Comparison of ENCODE assay signal across 20 cellular contexts in the genomic region with DNA sequence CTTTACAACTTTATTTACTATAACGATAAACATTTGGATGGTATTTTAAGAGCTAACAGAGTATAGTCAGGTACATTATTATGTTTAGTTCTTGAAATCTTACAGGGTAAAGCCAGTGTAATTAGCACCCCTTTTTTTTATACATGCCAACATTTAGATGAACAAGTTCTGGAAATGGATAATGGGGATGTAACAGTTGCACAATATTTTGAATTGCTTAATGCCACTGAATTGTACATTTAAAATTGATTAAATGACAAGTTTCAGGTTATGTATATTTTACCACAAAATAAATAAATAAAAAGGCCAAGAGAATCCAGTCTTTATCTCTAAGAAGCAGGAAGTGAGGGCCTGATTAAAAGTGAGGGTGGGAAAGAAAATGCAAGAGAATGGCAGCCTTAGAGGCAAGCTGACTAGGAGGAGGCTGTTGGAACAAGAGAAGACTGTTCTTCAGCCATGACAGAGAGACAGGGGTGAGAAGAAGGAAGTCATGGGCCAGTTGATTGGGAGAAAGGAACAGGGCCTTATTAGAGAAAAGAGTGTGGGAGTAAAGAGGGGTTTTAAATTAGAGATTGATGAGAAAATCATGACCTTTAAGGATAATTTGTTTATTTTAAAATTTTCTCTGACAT. TPM values are rescaled to one million over a fixed set of nuclear protein-coding genes. Genes with fewer than 3 reads are reported as not detected.
A peak's percentile ranks its signal among the peaks of the same experiment; 100 is the strongest.
DNase-seq lines count a peak whose midpoint lies in the region; ATAC-seq, FAIRE-seq and TF ChIP-seq lines count a peak whose summit lies in the region.
"Had no signal": no experiment of that assay in that cellular context is flagged by ENCODE, and none has a peak within 500 bp of the region (broad histone marks: within the 10 kb centered on the region; RNA-seq: fewer than 3 reads in every experiment).

No MANE protein-coding gene starts in this region.

- TF ChIP-seq RAD21 in HCT116 (IDR thresholded peaks at IDR 0.05; ENCODE audit: low read depth): no peak
- TF ChIP-seq RAD21 in K562 (CRISPR knock-in tag; conservative IDR thresholded peaks at IDR 0.05 in 1 of 2, IDR thresholded peaks at IDR 0.05 in 1 of 2): no peak

- whole genome bisulfite sequencing in K562 (ENCODE audit: insufficient coverage, low coverage, missing lambda C conversion rate): 16% methylated on average over 1 of the region's 1 CpG

- H4K20me1 ChIP-seq in HCT116 (ENCODE audit: insufficient read depth) (no peaks in the 10 kb centered on the region), OCI-LY3 (ENCODE audit: insufficient read depth, low read length) (no peaks in the 10 kb centered on the region), K562 (replicated peaks; ENCODE audit: control insufficient read depth, insufficient read depth, low read length) (no peaks in the 10 kb centered on the region)

- H3K36me3 Mint-ChIP-seq in naive thymus-derived CD4-positive, alpha-beta T cell: no peaks in the 10 kb centered on the region

- no peak overlapping the region for H3K4me3 Mint-ChIP-seq in naive thymus-derived CD4-positive, alpha-beta T cell
- H3K4me3 Mint-ChIP-seq: HFFc6 had no signal

- H2AFZ ChIP-seq in HCT116 (ENCODE audit: low read depth, low read length, poor library complexity, severe bottlenecking) (peak overlapping the region; percentile 4), OCI-LY3 (ENCODE audit: low read depth, low read length) (peak overlapping the region; percentile 35; the same call in 1 of the 2 replicates), K562 (ENCODE audit: low read depth, low read length) (no peak overlapping the region)

- peaks cover 0 to 20% (median 8%) of the 10 kb centered on the region in 11 donors for H3K9me3 Mint-ChIP-seq in naive thymus-derived CD4-positive, alpha-beta T cell
- H3K9me3 Mint-ChIP-seq: HFFc6 had no signal

- no peak overlapping the region for H3K9ac ChIP-seq in HCT116 (ENCODE audit: low read length)
- no peak overlapping the region for H3K9ac ChIP-seq in OCI-LY3 (ENCODE audit: low read length)
- no peak overlapping the region for H3K9ac ChIP-seq in K562 (ENCODE audit: insufficient read depth in 1 of 2, low read depth in 2 of 2, low read length in 2 of 2)

- DNase-seq in COLO829 (ENCODE audit: low spot score) (peak; percentile 81), HCT116 (ENCODE audit: low read depth, low spot score) (no peak), K562 (ENCODE audit: extremely low read depth in 1 of 4, low spot score in 3 of 4) (no peak), AG08395 (ENCODE audit: low spot score) (no peak), NCI-H2081 (lab: John Stamatoyannopoulos, UW) (no peak), posterior vena cava (ENCODE audit: low spot score) (no peak)
- DNase-seq in naive thymus-derived CD4-positive, alpha-beta T cell: no peak
- DNase-seq: DMS153, DMS79 treated with DMSO at 0.1 percent for 48 hours, EL, HFFc6, KBM-7 had no signal

- in situ Hi-C loops in K562 (cut with MboI): no loop called here

- no peaks in the 10 kb centered on the region for H3K36me3 ChIP-seq in HCT116 (ENCODE audit: control insufficient read depth in 1 of 2, insufficient read depth in 2 of 2, low read length in 2 of 2)
- H3K36me3 ChIP-seq in OCI-LY3 (replicated peaks; ENCODE audit: low read depth, low read length): no peaks in the 10 kb centered on the region
- H3K36me3 ChIP-seq in K562 (ENCODE audit: control insufficient read depth, insufficient read depth, low read length): no peaks in the 10 kb centered on the region
- H3K36me3 ChIP-seq in naive thymus-derived CD4-positive, alpha-beta T cell (ENCODE audit: control insufficient read depth in 2 of 3, insufficient read depth in 3 of 3, low read length in 3 of 3): no peaks in the 10 kb centered on the region
- H3K36me3 ChIP-seq: HAP-1 had no signal

- no peaks in the 10 kb centered on the region for H3K4me1 Mint-ChIP-seq in naive thymus-derived CD4-positive, alpha-beta T cell

- H3K27ac ChIP-seq in HCT116 (ENCODE audit: low read depth, low read length) (no peak overlapping the region), OCI-LY3 (ENCODE audit: low read length) (no peak overlapping the region), K562 (ENCODE audit: extremely low read depth, low read depth, low read length) (no peak overlapping the region)
- H3K27ac ChIP-seq in naive thymus-derived CD4-positive, alpha-beta T cell (ENCODE audit: low read depth, low read length): no peak overlapping the region
- H3K27ac ChIP-seq: HL-60 had no signal

- TF ChIP-seq CTCF in HCT116 (IDR thresholded peaks at IDR 0.05 in 2 of 3, conservative IDR thresholded peaks at IDR 0.05 in 1 of 3; ENCODE audit: borderline replicate concordance in 1 of 3, insufficient read depth in 1 of 3, low read depth in 2 of 3, low read length in 2 of 3): no peak
- no peak for TF ChIP-seq CTCF in OCI-LY3 (IDR thresholded peaks at IDR 0.05; ENCODE audit: low read depth, low read length)
- no peak for TF ChIP-seq CTCF in K562 (IDR thresholded peaks at IDR 0.05 in 2 of 3, conservative IDR thresholded peaks at IDR 0.05 in 1 of 3; ENCODE audit: insufficient read depth in 2 of 3, low read depth in 1 of 3, low read length in 3 of 3)

- ATAC-seq in HCT116 (no peak), K562 (no peak)
- ATAC-seq in naive thymus-derived CD4-positive, alpha-beta T cell: no peak

- POLR2A ChIA-PET in HCT116 (lab: Charles Lee): no interaction called here
- POLR2A ChIA-PET in K562 (lab: Yijun Ruan, JAX): interaction anchor here (0.7 kb wide), 1 partner anchor 886 kb away, joined by 3 read pairs; no protein-coding TSS in a partner anchor
- POLR2A ChIA-PET in naive thymus-derived CD4-positive, alpha-beta T cell (lab: Charles Lee): no interaction called here

- H3K9me3 ChIP-seq in HCT116 (ENCODE audit: control insufficient read depth in 1 of 2, insufficient read depth in 1 of 2, low read depth in 1 of 2, low read length in 2 of 2): no peaks in the 10 kb centered on the region
- no peaks in the 10 kb centered on the region for H3K9me3 ChIP-seq in OCI-LY3 (ENCODE audit: insufficient read depth, low read length)
- no peaks in the 10 kb centered on the region for H3K9me3 ChIP-seq in K562 (replicated peaks; ENCODE audit: control insufficient read depth, insufficient read depth, low read depth, low read length)
- no peaks in the 10 kb centered on the region for H3K9me3 ChIP-seq in naive thymus-derived CD4-positive, alpha-beta T cell (ENCODE audit: control insufficient read depth in 2 of 3, low read length in 3 of 3)
- H3K9me3 ChIP-seq: HAP-1 had no signal

- H3K9me1 ChIP-seq in K562 (ENCODE audit: control insufficient read depth, insufficient read depth, low read length): no peaks in the 10 kb centered on the region

- no peak for FAIRE-seq in K562 (lab: Jason Lieb, UNC)
- FAIRE-seq: A204.1, G401.6, GM12891, GM19239, H1 had no signal

- H3K27me3 ChIP-seq in HCT116 (ENCODE audit: insufficient read depth, low read length) (no peaks in the 10 kb centered on the region), OCI-LY3 (ENCODE audit: low read depth, low read length) (no peaks in the 10 kb centered on the region), K562 (ENCODE audit: control insufficient read depth in 2 of 2, insufficient read depth in 2 of 2, low read length in 2 of 2) (peaks cover 0 to 6% of the 10 kb centered on the region in 2 experiments; a peak in 1 of 5 replicates)
- no peaks in the 10 kb centered on the region for H3K27me3 ChIP-seq in naive thymus-derived CD4-positive, alpha-beta T cell (ENCODE audit: control insufficient read depth in 2 of 2, insufficient read depth in 2 of 2, low read length in 2 of 2)

- TF ChIP-seq EP300 in K562 (IDR thresholded peaks at IDR 0.05; ENCODE audit: low read length): no peak

- CTCF ChIA-PET in HCT116 (lab: Charles Lee) (no interaction called here), K562 (lab: Yijun Ruan, JAX; ENCODE audit: low intra/inter-chr PET ratio) (no interaction called here)
- CTCF ChIA-PET in naive thymus-derived CD4-positive, alpha-beta T cell (lab: Charles Lee): no interaction called here

- no peak overlapping the region for H3K4me3 ChIP-seq in HCT116 (replicated peaks in 1 of 2; ENCODE audit: low read depth in 1 of 2, low read length in 2 of 2)
- H3K4me3 ChIP-seq in OCI-LY3 (ENCODE audit: low read length): no peak overlapping the region
- no peak overlapping the region for H3K4me3 ChIP-seq in K562
- H3K4me3 ChIP-seq in naive thymus-derived CD4-positive, alpha-beta T cell (ENCODE audit: low read length): no peak overlapping the region
- H3K4me3 ChIP-seq: HAP-1 had no signal

- peaks cover 0 to 2% (median 0%) of the 10 kb centered on the region in 5 donors for H3K27me3 Mint-ChIP-seq in naive thymus-derived CD4-positive, alpha-beta T cell

- no TSS peak for BruUV-seq in HCT116 (replicated peaks; lab: Mats Ljungman, UMichigan)
- BruUV-seq in K562 (replicated peaks; lab: Mats Ljungman, UMichigan): no TSS peak

- no peaks in the 10 kb centered on the region for H3K79me2 ChIP-seq in HCT116 (ENCODE audit: insufficient read depth, low read length)
- no peaks in the 10 kb centered on the region for H3K79me2 ChIP-seq in OCI-LY3 (ENCODE audit: low read length)
- H3K79me2 ChIP-seq in K562 (ENCODE audit: control insufficient read depth, insufficient read depth, low read length): no peaks in the 10 kb centered on the region

- H3K4me2 ChIP-seq in HCT116 (ENCODE audit: low read length): no peak overlapping the region
- H3K4me2 ChIP-seq in OCI-LY3 (ENCODE audit: low read length): no peak overlapping the region
- no peak overlapping the region for H3K4me2 ChIP-seq in K562 (ENCODE audit: insufficient read depth, low read length)

- H3K4me1 ChIP-seq in HCT116 (ENCODE audit: control insufficient read depth in 1 of 2, insufficient read depth in 2 of 2, low read length in 2 of 2) (peaks cover 0 to 4% of the 10 kb centered on the region in 2 experiments; a peak in 1 of 4 replicates), OCI-LY3 (ENCODE audit: low read length) (no peaks in the 10 kb centered on the region), K562 (replicated peaks in 1 of 2; ENCODE audit: control insufficient read depth in 2 of 2, insufficient read depth in 2 of 2, low read length in 2 of 2) (no peaks in the 10 kb centered on the region)
- H3K4me1 ChIP-seq in naive thymus-derived CD4-positive, alpha-beta T cell (ENCODE audit: control insufficient read depth in 2 of 2, insufficient read depth in 2 of 2, low read length in 2 of 2): no peaks in the 10 kb centered on the region
- H3K4me1 ChIP-seq: HAP-1 had no signal

- RAD21 ChIA-PET in HCT116 (lab: Charles Lee; ENCODE audit: low non-redundant PET in 1 of 2, low total read pairs in 2 of 2, uncharacterized antibody in 2 of 2, unreplicated experiment in 2 of 2): no interaction called here

- no peaks in the 10 kb centered on the region for H3K9me2 ChIP-seq in HCT116 (ENCODE audit: insufficient read depth)

- TF ChIP-seq POLR2A in HCT116 (IDR thresholded peaks at IDR 0.05; ENCODE audit: borderline replicate concordance, extremely low read depth, insufficient read depth, insufficient read length) (no peak), K562 (conservative IDR thresholded peaks at IDR 0.05) (no peak)

- intact Hi-C loops in HCT116 (cut with micrococcal nuclease): no loop called here
- intact Hi-C loops in K562 (cut with micrococcal nuclease): no loop called here
- intact Hi-C loops in naive thymus-derived CD4-positive, alpha-beta T cell (cut with micrococcal nuclease): no loop called here
- intact Hi-C loops in posterior vena cava (cut with DNase I): no loop called here

- H3K27ac Mint-ChIP-seq in naive thymus-derived CD4-positive, alpha-beta T cell: no peak overlapping the region
- H3K27ac Mint-ChIP-seq: HFFc6 had no signal

RNA-seq across cellular contexts. Expression of a gene that starts 49.9 kb away (rescaled TPM):
- 1.6 TPM for total RNA-seq in HCT116 (2021; ENCODE audit: unreplicated experiment)
- polyA plus RNA-seq in HCT116 (2012): 0.54 and 0.74 TPM in 2 replicates
- not detected in 2 replicates for total RNA-seq in K562 (2011; cell fraction: chromatin; rRNA removed; ENCODE audit: low replicate concordance)
- total RNA-seq in K562 (2011; cell fraction: nucleolus; rRNA removed): not detected in 2 replicates
- not detected in 2 replicates for total RNA-seq in K562 (2011; cell fraction: nucleoplasm; rRNA removed)
- not detected in 2 replicates for total RNA-seq in K562 (2014; rRNA removed)
- total RNA-seq in K562 (2014; rRNA removed; fragmentation: Illumina TruSeq; extraction: Trizol): not detected in 2 replicates
- total RNA-seq in K562 (2015; rRNA removed; fragmentation: Illumina TruSeq; extraction: Trizol): not detected in 2 replicates
- not detected in 2 replicates for total RNA-seq in K562 (2021)
- polyA plus RNA-seq in K562 (2011; rRNA removed): not detected in 2 replicates
- polyA plus RNA-seq in K562 (2011; cell fraction: cytosol; rRNA removed): not detected in 2 replicates
- not detected in 2 replicates for polyA plus RNA-seq in K562 (2011; cell fraction: nucleus; rRNA removed)
- not detected in 2 replicates for polyA plus RNA-seq in K562 (2012)
- not detected in 2 replicates for polyA plus RNA-seq in K562 (2014; fragmentation: Illumina TruSeq; extraction: Trizol)
- polyA plus RNA-seq in K562 (2014; fragmentation: Nextera tagmentation; extraction: Ambion mirVana): not detected
- not detected in 2 replicates for polyA plus RNA-seq in K562 (2014; rRNA removed)
- polyA minus RNA-seq in K562 (2011; rRNA and poly(A)+ RNA removed): not detected in 2 replicates
- not detected in 2 replicates for polyA minus RNA-seq in K562 (2011; cell fraction: cytosol; rRNA and poly(A)+ RNA removed)
- polyA minus RNA-seq in K562 (2011; cell fraction: nucleus; rRNA and poly(A)+ RNA removed): not detected in 2 replicates
- total RNA-seq in naive thymus-derived CD4-positive, alpha-beta T cell: not detected
- not detected for polyA plus RNA-seq in naive thymus-derived CD4-positive, alpha-beta T cell
- under 1 TPM in 1 of 2 donors, not detected in 1; 0.10 TPM for total RNA-seq in posterior vena cava
- total RNA-seq: H1 had no signal
- polyA plus RNA-seq: H1 had no signal
